ENCODE assay signal across 16 cellular contexts in genomic region chr15:37425541-37425940, GRCh38.
A peak's percentile ranks its signal among the peaks of the same experiment; 100 is the strongest.
DNase-seq lines count a peak whose midpoint lies in the region; ATAC-seq, FAIRE-seq and TF ChIP-seq lines count a peak whose summit lies in the region.
"Had no signal": no experiment of that assay in that cellular context is flagged by ENCODE, and none has a peak within 500 bp of the region (broad histone marks: within the 10 kb centered on the region; RNA-seq: fewer than 3 reads in every experiment).

No MANE protein-coding gene starts in this region.

- H3K27ac Mint-ChIP-seq in astrocyte (ENCODE audit: unreplicated experiment): no peak overlapping the region

- no peak overlapping the region for H3K9ac ChIP-seq in astrocyte (ENCODE audit: low read length)
- H3K9ac ChIP-seq: BLaER1 had no signal

- ATAC-seq in HG02588 (IDR thresholded peaks at IDR 0.05; ENCODE audit: unreplicated experiment) (no peak), HG02678 (IDR thresholded peaks at IDR 0.05; ENCODE audit: unreplicated experiment) (no peak)
- ATAC-seq: K562 had no signal

- no peak for FAIRE-seq in astrocyte (lab: Jason Lieb, UNC)
- FAIRE-seq: H54, K562 had no signal

- H3K27me3 ChIP-seq in astrocyte (ENCODE audit: insufficient read depth, low read length): no peaks in the 10 kb centered on the region
- H3K27me3 ChIP-seq in brain microvascular endothelial cell (replicated peaks): no peaks in the 10 kb centered on the region
- H3K27me3 ChIP-seq: BLaER1 had no signal

- no peak overlapping the region for H2AFZ ChIP-seq in astrocyte (ENCODE audit: low read depth, low read length)
- H2AFZ ChIP-seq: PC-9 had no signal

- no peaks in the 10 kb centered on the region for H3K4me1 ChIP-seq in astrocyte (ENCODE audit: insufficient read depth, low read length)
- H3K4me1 ChIP-seq: BLaER1 had no signal

- in situ Hi-C loops in brain microvascular endothelial cell (cut with HindIII; ENCODE audit: low pct_ligation_motif_present, low sequenced_read_pairs): no loop called here

- DNase-seq in GM03348 (ENCODE audit: low spot score) (peak; percentile 9), M059J (ENCODE audit: low read depth) (peak; percentile 33), astrocyte (ENCODE audit: low read depth) (peak; percentile 35), retinal pigment epithelial cell (ENCODE audit: low read depth) (peak; percentile 0), brain microvascular endothelial cell (no peak)
- DNase-seq: NCI-H1436, NCI-H2029, NCI-H2171, NCI-H510A, SHP77 had no signal

- no peak overlapping the region for H3K4me3 Mint-ChIP-seq in astrocyte (ENCODE audit: unreplicated experiment)

- H3K4me3 ChIP-seq in astrocyte (ENCODE audit: insufficient read depth, low read depth, low read length) (no peak overlapping the region), retinal pigment epithelial cell (ENCODE audit: low read length) (no peak overlapping the region), brain microvascular endothelial cell (ENCODE audit: low read depth, low read length) (no peak overlapping the region)
- H3K4me3 ChIP-seq: BLaER1, K562, PC-9 had no signal

- no peaks in the 10 kb centered on the region for H3K9me3 Mint-ChIP-seq in astrocyte (ENCODE audit: unreplicated experiment)

- H3K36me3 ChIP-seq in astrocyte (ENCODE audit: insufficient read depth, low read length) (no peaks in the 10 kb centered on the region), brain microvascular endothelial cell (replicated peaks) (no peaks in the 10 kb centered on the region)
- H3K36me3 ChIP-seq: BLaER1 had no signal

- no peaks in the 10 kb centered on the region for H4K20me1 ChIP-seq in astrocyte (ENCODE audit: insufficient read depth, low read length)
- H4K20me1 ChIP-seq: BLaER1 had no signal

- H3K4me1 Mint-ChIP-seq in astrocyte (ENCODE audit: low read depth, unreplicated experiment): peaks cover 8% of the 10 kb centered on the region

- no peak overlapping the region for H3K4me2 ChIP-seq in astrocyte (ENCODE audit: low read length)
- H3K4me2 ChIP-seq: BLaER1, PC-9 had no signal

- no peaks in the 10 kb centered on the region for H3K9me3 ChIP-seq in astrocyte (ENCODE audit: insufficient read depth, low read depth, low read length)
- H3K9me3 ChIP-seq: BLaER1 had no signal

- no peaks in the 10 kb centered on the region for H3K79me2 ChIP-seq in astrocyte (ENCODE audit: insufficient read depth, low read length)

- no peaks in the 10 kb centered on the region for H3K36me3 Mint-ChIP-seq in astrocyte (ENCODE audit: low read depth, unreplicated experiment)

- H3K27ac ChIP-seq in astrocyte (ENCODE audit: low read depth, low read length) (no peak overlapping the region), brain microvascular endothelial cell (no peak overlapping the region)
- H3K27ac ChIP-seq: BLaER1, PC-9 had no signal

- TF ChIP-seq CTCF in astrocyte (IDR thresholded peaks at IDR 0.05; ENCODE audit: insufficient read depth, low read depth, low read length) (no peak), retinal pigment epithelial cell (conservative IDR thresholded peaks at IDR 0.05; ENCODE audit: low read depth, low read length) (no peak), brain microvascular endothelial cell (IDR thresholded peaks at IDR 0.05; ENCODE audit: low read depth, low read length, missing control alignments) (no peak)

- no peaks in the 10 kb centered on the region for H3K27me3 Mint-ChIP-seq in astrocyte (ENCODE audit: low read depth, unreplicated experiment)
